In genomic region chr4:80135702-80136058, GRCh38 we compare ENCODE assay signal across 16 cellular contexts.
DNase-seq lines count a peak whose midpoint lies in the region; ATAC-seq, FAIRE-seq and TF ChIP-seq lines count a peak whose summit lies in the region.
"Had no signal": no experiment of that assay in that cellular context is flagged by ENCODE, and none has a peak within 500 bp of the region (broad histone marks: within the 10 kb centered on the region; RNA-seq: fewer than 3 reads in every experiment).

No MANE protein-coding gene starts in this region.

- peak overlapping the region; percentile 1 for H3K9ac ChIP-seq in Loucy (ENCODE audit: low read depth, low read length, poor library complexity, severe bottlenecking)
- no peak overlapping the region for H3K9ac ChIP-seq in mammary epithelial cell (ENCODE audit: insufficient read depth, low read length)
- no peak overlapping the region for H3K9ac ChIP-seq in keratinocyte (ENCODE audit: control insufficient read depth, extremely low read depth, insufficient read depth, low read length)

- no peaks in the 10 kb centered on the region for H3K9me2 ChIP-seq in Loucy (replicated peaks; ENCODE audit: low read depth, low read length)

- H3K9me3 ChIP-seq in Loucy (ENCODE audit: insufficient read depth, low read depth, low read length) (no peaks in the 10 kb centered on the region), mammary epithelial cell (replicated peaks; ENCODE audit: insufficient read depth, low read length) (no peaks in the 10 kb centered on the region), keratinocyte (ENCODE audit: control insufficient read depth, low read depth, low read length) (no peaks in the 10 kb centered on the region)

- BruUV-seq in Calu3 (replicated peaks; lab: Mats Ljungman, UMichigan) (no TSS peak), mammary epithelial cell (replicated peaks; lab: Mats Ljungman, UMichigan) (no TSS peak)

- intact Hi-C loops in Calu3 (cut with micrococcal nuclease; ENCODE audit: unreplicated experiment) (no loop called here), mammary epithelial cell (cut with micrococcal nuclease) (no loop called here)

- H4K20me1 ChIP-seq in Loucy (ENCODE audit: insufficient read depth, low read length, poor library complexity, severe bottlenecking) (no peaks in the 10 kb centered on the region), mammary epithelial cell (ENCODE audit: insufficient read depth, low read length) (no peaks in the 10 kb centered on the region), keratinocyte (ENCODE audit: control insufficient read depth, extremely low read depth, insufficient read depth, low read length) (no peaks in the 10 kb centered on the region)

- in situ Hi-C loops in mammary epithelial cell (cut with MboI; ENCODE audit: low sequenced_read_pairs in 2 of 2) = no loop called here

- TF ChIP-seq CTCF in Calu3 (IDR thresholded peaks at IDR 0.05; ENCODE audit: unreplicated experiment) = no peak
- no peak for TF ChIP-seq CTCF in Loucy (conservative IDR thresholded peaks at IDR 0.05; ENCODE audit: low read length)
- no peak for TF ChIP-seq CTCF in mammary epithelial cell (conservative IDR thresholded peaks at IDR 0.05 in 1 of 2, IDR thresholded peaks at IDR 0.05 in 1 of 2; ENCODE audit: extremely low read depth in 1 of 2, insufficient read depth in 1 of 2, low read depth in 1 of 2, low read length in 2 of 2)
- no peak for TF ChIP-seq CTCF in keratinocyte (optimal IDR thresholded peaks at IDR 0.05 in 1 of 3, IDR thresholded peaks at IDR 0.05 in 1 of 3, conservative IDR thresholded peaks at IDR 0.05 in 1 of 3; ENCODE audit: extremely low read depth in 1 of 3, insufficient read depth in 2 of 3, low read length in 3 of 3)

- H3K4me3 ChIP-seq in Loucy (ENCODE audit: low read length, poor library complexity, severe bottlenecking) = no peak overlapping the region
- no peak overlapping the region for H3K4me3 ChIP-seq in mammary epithelial cell (replicated peaks in 1 of 3; ENCODE audit: insufficient read depth in 1 of 3, low read depth in 2 of 3, low read length in 3 of 3)
- H3K4me3 ChIP-seq in keratinocyte (ENCODE audit: control insufficient read depth in 2 of 3, extremely low read depth in 1 of 3, insufficient read depth in 2 of 3, low read depth in 1 of 3, low read length in 3 of 3) = no peak overlapping the region

- peak overlapping the region; percentile 53; the same call in 1 of the 2 replicates for H2AFZ ChIP-seq in Loucy (ENCODE audit: low read length)
- peak overlapping the region; percentile 73 for H2AFZ ChIP-seq in mammary epithelial cell (ENCODE audit: low read depth, low read length)
- H2AFZ ChIP-seq in keratinocyte (ENCODE audit: control insufficient read depth, low read length) = peak overlapping the region; percentile 73

- no peaks in the 10 kb centered on the region for H3K36me3 ChIP-seq in Loucy (ENCODE audit: insufficient read depth, low read length)
- H3K36me3 ChIP-seq in mammary epithelial cell (ENCODE audit: insufficient read depth, low read length) = no peaks in the 10 kb centered on the region
- H3K36me3 ChIP-seq in keratinocyte (ENCODE audit: control insufficient read depth in 2 of 2, extremely low read depth in 1 of 2, insufficient read depth in 2 of 2, low read length in 2 of 2) = no peaks in the 10 kb centered on the region

- no peaks in the 10 kb centered on the region for H3K36me3 Mint-ChIP-seq in Calu3 (ENCODE audit: insufficient read depth, unreplicated experiment)
- H3K36me3 Mint-ChIP-seq in activated T-cell treated with anti-CD3 and anti-CD28 coated beads, Interleukin-2, amount 50 U/mL, for 4 hours (ENCODE audit: insufficient read depth) = no peaks in the 10 kb centered on the region

- H3K4me1 ChIP-seq in Loucy (ENCODE audit: insufficient read depth, low read length, poor library complexity, severe bottlenecking) = peaks cover 79% of the 10 kb centered on the region
- H3K4me1 ChIP-seq in mammary epithelial cell (ENCODE audit: insufficient read depth, low read length) = peaks cover 28% of the 10 kb centered on the region
- H3K4me1 ChIP-seq in keratinocyte (ENCODE audit: control insufficient read depth, extremely low read depth, insufficient read depth, low read length) = peaks cover 27% of the 10 kb centered on the region

- dilution Hi-C loops in mammary epithelial cell (cut with HindIII; ENCODE audit: low sequenced_read_pairs) (loop anchor here (5.0 kb wide), 1 partner anchor 37 kb away; no protein-coding TSS in a partner anchor), keratinocyte (cut with MboI; ENCODE audit: extremely low pct_ligation_motif_present, low sequenced_read_pairs) (no loop called here)

- no peaks in the 10 kb centered on the region for H3K27me3 Mint-ChIP-seq in Calu3 (ENCODE audit: unreplicated experiment)
- no peaks in the 10 kb centered on the region for H3K27me3 Mint-ChIP-seq in activated T-cell treated with anti-CD3 and anti-CD28 coated beads, Interleukin-2, amount 50 U/mL, for 4 hours (ENCODE audit: low read depth)

- CTCF ChIA-PET in Calu3 (lab: Charles Lee) (interaction anchor here (0.6 kb wide), 1 partner anchor 1055 kb away, joined by 3 read pairs; no protein-coding TSS in a partner anchor), mammary epithelial cell (lab: Charles Lee; ENCODE audit: low non-redundant PET) (no interaction called here)

- peaks cover 9% of the 10 kb centered on the region for H3F3A ChIP-seq in Loucy (ENCODE audit: low read depth)

- no peaks in the 10 kb centered on the region for H3K9me3 Mint-ChIP-seq in Calu3 (ENCODE audit: low read depth, unreplicated experiment)
- no peaks in the 10 kb centered on the region for H3K9me3 Mint-ChIP-seq in activated T-cell treated with anti-CD3 and anti-CD28 coated beads, Interleukin-2, amount 50 U/mL, for 4 hours

- H3K27me3 ChIP-seq in Loucy (ENCODE audit: insufficient read depth, low read length, poor library complexity, severe bottlenecking) = no peaks in the 10 kb centered on the region
- H3K27me3 ChIP-seq in mammary epithelial cell (ENCODE audit: insufficient read depth, low read length) = no peaks in the 10 kb centered on the region
- no peaks in the 10 kb centered on the region for H3K27me3 ChIP-seq in keratinocyte (ENCODE audit: control insufficient read depth, extremely low read depth, insufficient read depth, low read length)

- no peak overlapping the region for H3K4me3 Mint-ChIP-seq in Calu3 (ENCODE audit: low read depth, unreplicated experiment)
- no peak overlapping the region for H3K4me3 Mint-ChIP-seq in activated T-cell treated with anti-CD3 and anti-CD28 coated beads, Interleukin-2, amount 50 U/mL, for 4 hours

- H3K4me1 Mint-ChIP-seq in Calu3 (ENCODE audit: low read depth, unreplicated experiment) = peaks cover 27% of the 10 kb centered on the region
- peaks cover 37% of the 10 kb centered on the region for H3K4me1 Mint-ChIP-seq in activated T-cell treated with anti-CD3 and anti-CD28 coated beads, Interleukin-2, amount 50 U/mL, for 4 hours (ENCODE audit: low read depth)

- H3K9me1 ChIP-seq in keratinocyte (ENCODE audit: control insufficient read depth, extremely low read depth, insufficient read depth, low read length) = no peaks in the 10 kb centered on the region

- peak overlapping the region; percentile 40 for H3K27ac Mint-ChIP-seq in Calu3 (ENCODE audit: unreplicated experiment)

- H3K27ac ChIP-seq in mammary epithelial cell (ENCODE audit: insufficient read depth, low read depth, low read length) = no peak overlapping the region
- H3K27ac ChIP-seq in keratinocyte (ENCODE audit: control insufficient read depth, insufficient read depth, low read length) = no peak overlapping the region

- no peak for FAIRE-seq in keratinocyte (lab: Jason Lieb, UNC)
- FAIRE-seq: D721Med had no signal

- DNase-seq in Calu3 (no peak), mammary epithelial cell (no peak), keratinocyte (ENCODE audit: low read depth, low spot score) (no peak), amygdala (lab: John Stamatoyannopoulos, UW) (no peak), CD1c-positive myeloid dendritic cell (ENCODE audit: extremely low spot score) (no peak)
- no peak for DNase-seq in activated T-cell treated with anti-CD3 and anti-CD28 coated beads, Interleukin-2, amount 50 U/mL, for 4 hours
- DNase-seq: C1 segment of cervical spinal cord, KG1, MV-4-11, NCI-H1105 treated with DMSO at 0.1 percent for 48 hours, NCI-H1694, NCI-H524 treated with DMSO at 0.1 percent for 48 hours, SHP77, SW 1271 had no signal

- ATAC-seq in activated T-cell treated with anti-CD3 and anti-CD28 coated beads, Interleukin-2, amount 50 U/mL, for 4 hours = no peak

- H3K4me2 ChIP-seq in Loucy (ENCODE audit: low read depth, low read length, poor library complexity, severe bottlenecking) (no peak overlapping the region), mammary epithelial cell (ENCODE audit: insufficient read depth, low read depth, low read length) (no peak overlapping the region), keratinocyte (ENCODE audit: control insufficient read depth, extremely low read depth, insufficient read depth, low read depth, low read length) (no peak overlapping the region)

- H3K79me2 ChIP-seq in Loucy (ENCODE audit: insufficient read depth, low read length) = no peaks in the 10 kb centered on the region
- H3K79me2 ChIP-seq in mammary epithelial cell (ENCODE audit: insufficient read depth, low read length) = no peaks in the 10 kb centered on the region
- no peaks in the 10 kb centered on the region for H3K79me2 ChIP-seq in keratinocyte (ENCODE audit: control insufficient read depth, insufficient read depth, low read length)
